In the genomic region with DNA sequence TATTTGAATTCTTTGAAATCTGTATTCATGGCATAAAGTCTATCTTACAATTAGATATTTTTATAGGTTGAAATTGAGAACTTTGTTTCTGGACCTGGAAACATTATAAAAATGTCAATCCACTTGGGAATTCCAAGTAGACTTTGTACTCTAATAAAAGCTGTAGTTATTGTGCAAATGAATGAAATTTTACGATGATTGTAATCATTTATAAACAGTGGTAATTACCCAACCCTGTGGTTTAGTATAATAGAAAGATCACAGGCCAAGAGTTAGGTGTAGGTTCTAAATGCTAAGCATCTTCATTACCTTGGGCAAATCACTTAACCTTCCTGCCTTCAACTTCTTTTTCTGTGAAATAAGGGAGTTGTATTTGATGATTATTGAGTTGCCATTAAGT, we compare ENCODE assay signal across 27 cellular contexts. TPM values are rescaled to one million over a fixed set of nuclear protein-coding genes. Genes with fewer than 3 reads are reported as not detected.
"Had no signal": no experiment of that assay in that cellular context is flagged by ENCODE, and none has a peak within 500 bp of the region (broad histone marks: within the 10 kb centered on the region; RNA-seq: fewer than 3 reads in every experiment).

No MANE protein-coding gene starts in this region.

- H3K27ac Mint-ChIP-seq: activated CD4-positive, alpha-beta memory T cell treated with anti-CD3 and anti-CD28 coated beads, Interleukin-2, amount 10 ng/mL, durations not matched to agents 7 days and 5 days; activated CD4-positive, alpha-beta T cell treated with anti-CD3 and anti-CD28 coated beads for 36 hours; activated naive CD4-positive, alpha-beta T cell treated with anti-CD3 and anti-CD28 coated beads for 36 hours; activated naive CD8-positive, alpha-beta T cell treated with anti-CD3 and anti-CD28 coated beads for 36 hours; activated T-helper 17 cell treated with anti-CD3 and anti-CD28 coated beads, Interleukin-2, amount 50 U/mL, for 72 hours; T-helper 1 cell treated with Interleukin-12 subunit alpha and Interleukin-12 subunit beta and Interleukin-4 antibody, amounts not matched to agents 30 μg/mL and 1 μg/mL, for 36 hours had no signal

- H3K4me3 Mint-ChIP-seq: activated CD4-positive, alpha-beta memory T cell treated with anti-CD3 and anti-CD28 coated beads, Interleukin-2, amount 10 ng/mL, durations not matched to agents 7 days and 5 days; activated CD4-positive, alpha-beta T cell treated with anti-CD3 and anti-CD28 coated beads for 36 hours; activated naive CD4-positive, alpha-beta T cell treated with anti-CD3 and anti-CD28 coated beads for 36 hours; activated naive CD8-positive, alpha-beta T cell treated with anti-CD3 and anti-CD28 coated beads for 36 hours; activated T-helper 17 cell treated with anti-CD3 and anti-CD28 coated beads, Interleukin-2, amount 50 U/mL, for 72 hours; T-helper 1 cell treated with Interleukin-12 subunit alpha and Interleukin-12 subunit beta and Interleukin-4 antibody, amounts not matched to agents 30 μg/mL and 1 μg/mL, for 36 hours had no signal

- H3K36me3 Mint-ChIP-seq: activated naive CD8-positive, alpha-beta T cell treated with anti-CD3 and anti-CD28 coated beads for 36 hours had no signal

- H3K9me3 Mint-ChIP-seq: activated CD4-positive, alpha-beta memory T cell treated with anti-CD3 and anti-CD28 coated beads, Interleukin-2, amount 10 ng/mL, durations not matched to agents 7 days and 5 days; activated naive CD4-positive, alpha-beta T cell treated with anti-CD3 and anti-CD28 coated beads for 36 hours; activated T-helper 17 cell treated with anti-CD3 and anti-CD28 coated beads, Interleukin-2, amount 50 U/mL, for 72 hours; T-helper 1 cell treated with Interleukin-12 subunit alpha and Interleukin-12 subunit beta and Interleukin-4 antibody, amounts not matched to agents 30 μg/mL and 1 μg/mL, for 36 hours had no signal

- DNase-seq: activated CD4-positive, alpha-beta memory T cell treated with anti-CD3 and anti-CD28 coated beads, Interleukin-2, amount 10 ng/mL, durations not matched to agents 7 days and 5 days; activated CD4-positive, alpha-beta T cell treated with anti-CD3 and anti-CD28 coated beads for 36 hours; activated CD4-positive, alpha-beta T cell treated with anti-CD3 and anti-CD28 coated beads, Interleukin-2, amount 50 U/mL, for 1 hour; activated gamma-delta T cell; activated naive CD4-positive, alpha-beta T cell treated with anti-CD3 and anti-CD28 coated beads for 36 hours; activated naive CD8-positive, alpha-beta T cell treated with anti-CD3 and anti-CD28 coated beads for 36 hours; activated T-cell treated with anti-CD3 and anti-CD28 coated beads for 4 hours; activated T-cell treated with anti-CD3 and anti-CD28 coated beads, Interleukin-2, amount 50 U/mL, for 48 hours; brain microvascular endothelial cell; KBM-7; NCI-H1092; NCI-H1436; NCI-H1694 treated with DMSO at 0.1 percent for 48 hours; NCI-H2029 treated with DMSO at 0.1 percent for 48 hours; NCI-H345; NCI-H510A; NCI-H82; PC-3; SHP77; SW 1271 had no signal

- H3K4me1 Mint-ChIP-seq: activated CD4-positive, alpha-beta memory T cell treated with anti-CD3 and anti-CD28 coated beads, Interleukin-2, amount 10 ng/mL, durations not matched to agents 7 days and 5 days; activated CD4-positive, alpha-beta T cell treated with anti-CD3 and anti-CD28 coated beads for 36 hours; activated naive CD8-positive, alpha-beta T cell treated with anti-CD3 and anti-CD28 coated beads for 36 hours; activated T-helper 17 cell treated with anti-CD3 and anti-CD28 coated beads, Interleukin-2, amount 50 U/mL, for 72 hours had no signal

- FAIRE-seq: RCC 7860 had no signal

RNA-seq across cellular contexts. Expression of gene SLC7A14, which starts 13.2 kb away (rescaled TPM):
- total RNA-seq: activated CD4-positive, alpha-beta memory T cell treated with anti-CD3 and anti-CD28 coated beads, Interleukin-2, amount 10 ng/mL, durations not matched to agents 7 days and 5 days; activated CD4-positive, alpha-beta T cell treated with anti-CD3 and anti-CD28 coated beads for 36 hours; activated CD8-positive, alpha-beta memory T cell treated with anti-CD3 and anti-CD28 coated beads for 36 hours; activated naive CD4-positive, alpha-beta T cell treated with anti-CD3 and anti-CD28 coated beads for 36 hours; activated naive CD8-positive, alpha-beta T cell treated with anti-CD3 and anti-CD28 coated beads for 36 hours; activated T-helper 17 cell treated with anti-CD3 and anti-CD28 coated beads, Interleukin-2, amount 50 U/mL, for 72 hours; cardiac muscle cell; MCF 10A; PC-3; SJSA1 had no signal
